In genomic region chr18:76686737-76687231, GRCh38 we compare ENCODE assay signal across 7 cellular contexts.
DNase-seq lines count a peak whose midpoint lies in the region; ATAC-seq and TF ChIP-seq lines count a peak whose summit lies in the region.

No MANE protein-coding gene starts in this region.

- H3F3A ChIP-seq in Loucy (ENCODE audit: low read depth): no peaks in the 10 kb centered on the region

- DNase-seq in GF-D8 (lab: John Stamatoyannopoulos, UW): peak; percentile 21
- DNase-seq in RWPE2 (ENCODE audit: low spot score): no peak
- DNase-seq in central memory CD4-positive, alpha-beta T cell: peak; percentile 9
- peak; percentile 55 for DNase-seq in kidney glomerular epithelial cell (lab: John Stamatoyannopoulos, UW)
- peak in 1 of 2 donors; percentile 81 for DNase-seq in suprapubic skin (ENCODE audit: low spot score in 2 of 2)

- H3K27ac ChIP-seq in RWPE2 (ENCODE audit: poor library complexity, severe bottlenecking) (peak overlapping the region; percentile 41), suprapubic skin (peak overlapping the region; percentile 43)

- H4K20me1 ChIP-seq in Loucy (ENCODE audit: insufficient read depth, low read length, poor library complexity, severe bottlenecking): no peaks in the 10 kb centered on the region

- H3K9me2 ChIP-seq in Loucy (replicated peaks; ENCODE audit: low read depth, low read length): no peaks in the 10 kb centered on the region

- H3K79me2 ChIP-seq in Loucy (ENCODE audit: insufficient read depth, low read length): no peaks in the 10 kb centered on the region

- TF ChIP-seq EP300 in suprapubic skin (IDR thresholded peaks at IDR 0.05): no peak

- H3K9ac ChIP-seq in Loucy (ENCODE audit: low read depth, low read length, poor library complexity, severe bottlenecking): no peak overlapping the region

- H3K36me3 ChIP-seq in Loucy (ENCODE audit: insufficient read depth, low read length): no peaks in the 10 kb centered on the region
- no peaks in the 10 kb centered on the region for H3K36me3 ChIP-seq in RWPE2 (ENCODE audit: low read depth)
- H3K36me3 ChIP-seq in suprapubic skin: no peaks in the 10 kb centered on the region

- TF ChIP-seq POLR2A in suprapubic skin (IDR thresholded peaks at IDR 0.05): no peak

- H3K4me3 ChIP-seq in Loucy (ENCODE audit: low read length, poor library complexity, severe bottlenecking): no peak overlapping the region
- no peak overlapping the region for H3K4me3 ChIP-seq in RWPE2 (ENCODE audit: severe bottlenecking)
- no peak overlapping the region for H3K4me3 ChIP-seq in suprapubic skin

- WGBS in suprapubic skin: 6% methylated on average over 11 of the region's 11 CpGs

- H3K9me3 ChIP-seq in Loucy (ENCODE audit: insufficient read depth, low read depth, low read length): no peaks in the 10 kb centered on the region
- H3K9me3 ChIP-seq in RWPE2 (ENCODE audit: severe bottlenecking): no peaks in the 10 kb centered on the region
- no peaks in the 10 kb centered on the region for H3K9me3 ChIP-seq in suprapubic skin

- H2AFZ ChIP-seq in Loucy (ENCODE audit: low read length): peak overlapping the region; percentile 97

- H3K4me1 ChIP-seq in Loucy (ENCODE audit: insufficient read depth, low read length, poor library complexity, severe bottlenecking) (no peaks in the 10 kb centered on the region), RWPE2 (ENCODE audit: insufficient read depth, poor library complexity, severe bottlenecking) (peaks cover 13% of the 10 kb centered on the region), suprapubic skin (peaks cover 27% of the 10 kb centered on the region)

- TF ChIP-seq CTCF in Loucy (conservative IDR thresholded peaks at IDR 0.05; ENCODE audit: low read length) (peak; percentile 81), RWPE2 (IDR thresholded peaks at IDR 0.05; ENCODE audit: poor library complexity, severe bottlenecking) (peak; percentile 81), suprapubic skin (IDR thresholded peaks at IDR 0.05) (peak; percentile 29 to 52)

- no peaks in the 10 kb centered on the region for H3K27me3 ChIP-seq in Loucy (ENCODE audit: insufficient read depth, low read length, poor library complexity, severe bottlenecking)
- H3K27me3 ChIP-seq in RWPE2 (ENCODE audit: insufficient read depth, poor library complexity, severe bottlenecking): no peaks in the 10 kb centered on the region
- peaks cover 35% of the 10 kb centered on the region for H3K27me3 ChIP-seq in suprapubic skin

- peak; percentile 64 for ATAC-seq in GM21619 (IDR thresholded peaks at IDR 0.05; ENCODE audit: unreplicated experiment)
- ATAC-seq in RWPE2 (ENCODE audit: low read depth): peak; percentile 84

- H3K4me2 ChIP-seq in Loucy (ENCODE audit: low read depth, low read length, poor library complexity, severe bottlenecking): no peak overlapping the region
